1 cellular context compared by ENCODE assay signal in genomic region chr1:243902100-243902499, GRCh38.
TF ChIP-seq lines count a peak whose summit lies in the region.

No MANE protein-coding gene starts in this region.

TF ChIP-seq in HepG2, 621 proteins besides CTCF, POLR2A, EP300 and RAD21 (continued from another document and continues in another):
- TF ChIP-seq MYC (CRISPR knock-in tag; IDR thresholded peaks at IDR 0.05; ENCODE audit: borderline replicate concordance), result no peak
- TF ChIP-seq ZNF205 (CRISPR knock-in tag; IDR thresholded peaks at IDR 0.05), result 0 out of 2 replicates have a peak, but pooled peaks have one; percentile 55
- TF ChIP-seq KDM3A (CRISPR knock-in tag; IDR thresholded peaks at IDR 0.05; ENCODE audit: low read depth), result peak; percentile 39; the same call in 1 of the 2 replicates
- TF ChIP-seq FOXK1 (CRISPR knock-in tag; IDR thresholded peaks at IDR 0.05; ENCODE audit: borderline replicate concordance, low read depth), result peak; percentile 73; the same call in 1 of the 2 replicates
- TF ChIP-seq ZNF878 (CRISPR knock-in tag; IDR thresholded peaks at IDR 0.05), result no peak
- TF ChIP-seq MYNN (CRISPR knock-in tag; IDR thresholded peaks at IDR 0.05; ENCODE audit: low read depth), result no peak
- 0 out of 2 replicates have a peak, but pooled peaks have one; percentile 56 for TF ChIP-seq SMAD3 (CRISPR knock-in tag; IDR thresholded peaks at IDR 0.05)
- no peak for TF ChIP-seq ZNF598 (CRISPR knock-in tag; IDR thresholded peaks at IDR 0.05; ENCODE audit: borderline replicate concordance)
- TF ChIP-seq PPARG (CRISPR knock-in tag; conservative IDR thresholded peaks at IDR 0.05), result peak; percentile 53; the same call in 1 of the 2 replicates
- TF ChIP-seq, protein P1, sequence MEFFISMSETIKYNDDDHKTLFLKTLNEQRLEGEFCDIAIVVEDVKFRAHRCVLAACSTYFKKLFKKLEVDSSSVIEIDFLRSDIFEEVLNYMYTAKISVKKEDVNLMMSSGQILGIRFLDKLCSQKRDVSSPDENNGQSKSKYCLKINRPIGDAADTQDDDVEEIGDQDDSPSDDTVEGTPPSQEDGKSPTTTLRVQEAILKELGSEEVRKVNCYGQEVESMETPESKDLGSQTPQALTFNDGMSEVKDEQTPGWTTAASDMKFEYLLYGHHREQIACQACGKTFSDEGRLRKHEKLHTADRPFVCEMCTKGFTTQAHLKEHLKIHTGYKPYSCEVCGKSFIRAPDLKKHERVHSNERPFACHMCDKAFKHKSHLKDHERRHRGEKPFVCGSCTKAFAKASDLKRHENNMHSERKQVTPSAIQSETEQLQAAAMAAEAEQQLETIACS (CRISPR knock-in tag; IDR thresholded peaks at IDR 0.05), result no peak
- TF ChIP-seq, protein P2, sequence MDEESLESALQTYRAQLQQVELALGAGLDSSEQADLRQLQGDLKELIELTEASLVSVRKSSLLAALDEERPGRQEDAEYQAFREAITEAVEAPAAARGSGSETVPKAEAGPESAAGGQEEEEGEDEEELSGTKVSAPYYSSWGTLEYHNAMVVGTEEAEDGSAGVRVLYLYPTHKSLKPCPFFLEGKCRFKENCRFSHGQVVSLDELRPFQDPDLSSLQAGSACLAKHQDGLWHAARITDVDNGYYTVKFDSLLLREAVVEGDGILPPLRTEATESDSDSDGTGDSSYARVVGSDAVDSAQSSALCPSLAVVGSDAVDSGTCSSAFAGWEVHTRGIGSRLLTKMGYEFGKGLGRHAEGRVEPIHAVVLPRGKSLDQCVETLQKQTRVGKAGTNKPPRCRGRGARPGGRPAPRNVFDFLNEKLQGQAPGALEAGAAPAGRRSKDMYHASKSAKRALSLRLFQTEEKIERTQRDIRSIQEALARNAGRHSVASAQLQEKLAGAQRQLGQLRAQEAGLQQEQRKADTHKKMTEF (CRISPR knock-in tag; IDR thresholded peaks at IDR 0.05), result peak; percentile 78; the same call in 1 of the 2 replicates
- TF ChIP-seq, protein P3, sequence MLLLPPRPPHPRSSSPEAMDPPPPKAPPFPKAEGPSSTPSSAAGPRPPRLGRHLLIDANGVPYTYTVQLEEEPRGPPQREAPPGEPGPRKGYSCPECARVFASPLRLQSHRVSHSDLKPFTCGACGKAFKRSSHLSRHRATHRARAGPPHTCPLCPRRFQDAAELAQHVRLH (CRISPR knock-in tag; IDR thresholded peaks at IDR 0.05; ENCODE audit: borderline replicate concordance, low read depth), result no peak
- no peak for TF ChIP-seq SRF (IDR thresholded peaks at IDR 0.05; ENCODE audit: low read depth, low read length)
- TF ChIP-seq THAP11 (CRISPR knock-in tag; IDR thresholded peaks at IDR 0.05), result peak; percentile 39; the same call in 1 of the 2 replicates
- TF ChIP-seq TBX3 (IDR thresholded peaks at IDR 0.05; ENCODE audit: borderline replicate concordance), result peak; percentile 99
- no peak for TF ChIP-seq ARNT2 (CRISPR knock-in tag; IDR thresholded peaks at IDR 0.05; ENCODE audit: low read depth)
- no peak for TF ChIP-seq ADNP (CRISPR knock-in tag; IDR thresholded peaks at IDR 0.05)
- peak; percentile 90 for TF ChIP-seq HMG20B (CRISPR knock-in tag; conservative IDR thresholded peaks at IDR 0.05)
- peak; percentile 91 for TF ChIP-seq RARA (CRISPR knock-in tag; IDR thresholded peaks at IDR 0.05)
- TF ChIP-seq SOX6 (IDR thresholded peaks at IDR 0.05), result no peak
- peak; percentile 40; the same call in 1 of the 2 replicates for TF ChIP-seq SOX6 (CRISPR knock-in tag; IDR thresholded peaks at IDR 0.05)
- TF ChIP-seq HHEX (CRISPR knock-in tag; IDR thresholded peaks at IDR 0.05), result peak; percentile 99
- peak; percentile 96 for TF ChIP-seq TBL1XR1 (IDR thresholded peaks at IDR 0.05; ENCODE audit: borderline replicate concordance, low read length, partially characterized antibody)
- no peak for TF ChIP-seq GPN1 (CRISPR knock-in tag; IDR thresholded peaks at IDR 0.05; ENCODE audit: borderline replicate concordance)
- TF ChIP-seq FOXA1 (IDR thresholded peaks at IDR 0.05), result peak; percentile 90
- peak; percentile 79 for TF ChIP-seq FOXA1 (CRISPR knock-in tag; IDR thresholded peaks at IDR 0.05)
- no peak for TF ChIP-seq ZNF335 (CRISPR knock-in tag; IDR thresholded peaks at IDR 0.05)
- TF ChIP-seq E2F5 (CRISPR knock-in tag; conservative IDR thresholded peaks at IDR 0.05), result no peak
- TF ChIP-seq ZNF703 (CRISPR knock-in tag; IDR thresholded peaks at IDR 0.05; ENCODE audit: borderline replicate concordance), result peak; percentile 53; the same call in 1 of the 2 replicates
- no peak for TF ChIP-seq EEA1 (CRISPR knock-in tag; IDR thresholded peaks at IDR 0.05; ENCODE audit: borderline replicate concordance)
- no peak for TF ChIP-seq HOXA3 (CRISPR knock-in tag; IDR thresholded peaks at IDR 0.05)
- peak; percentile 97 for TF ChIP-seq PITX1 (CRISPR knock-in tag; IDR thresholded peaks at IDR 0.05)
- 0 out of 2 replicates have a peak, but pooled peaks have one; percentile 5 for TF ChIP-seq HNF4A (CRISPR knock-in tag; IDR thresholded peaks at IDR 0.05)
- no peak for TF ChIP-seq ATAD3A (CRISPR knock-in tag; IDR thresholded peaks at IDR 0.05)
- no peak for TF ChIP-seq ZNF576 (CRISPR knock-in tag; IDR thresholded peaks at IDR 0.05)
- no peak for TF ChIP-seq ZNF282 (IDR thresholded peaks at IDR 0.05; ENCODE audit: partially characterized antibody)
- peak; percentile 64; the same call in 1 of the 2 replicates for TF ChIP-seq NKX3-1 (CRISPR knock-in tag; IDR thresholded peaks at IDR 0.05)
- TF ChIP-seq RFX3 (CRISPR knock-in tag; IDR thresholded peaks at IDR 0.05), result no peak
- peak in 1 of 2 experiments; percentile 73; a peak in 2 of 4 replicates for TF ChIP-seq NR2F1 (CRISPR knock-in tag; IDR thresholded peaks at IDR 0.05)
- TF ChIP-seq HMG20A (CRISPR knock-in tag; IDR thresholded peaks at IDR 0.05; ENCODE audit: borderline replicate concordance), result peak; percentile 93
- TF ChIP-seq ZNF501 (CRISPR knock-in tag; IDR thresholded peaks at IDR 0.05), result no peak
- no peak for TF ChIP-seq CREB1 (IDR thresholded peaks at IDR 0.05)
- TF ChIP-seq CREB1 (CRISPR knock-in tag; IDR thresholded peaks at IDR 0.05), result peak; percentile 30; the same call in 1 of the 2 replicates
- TF ChIP-seq, protein P4, sequence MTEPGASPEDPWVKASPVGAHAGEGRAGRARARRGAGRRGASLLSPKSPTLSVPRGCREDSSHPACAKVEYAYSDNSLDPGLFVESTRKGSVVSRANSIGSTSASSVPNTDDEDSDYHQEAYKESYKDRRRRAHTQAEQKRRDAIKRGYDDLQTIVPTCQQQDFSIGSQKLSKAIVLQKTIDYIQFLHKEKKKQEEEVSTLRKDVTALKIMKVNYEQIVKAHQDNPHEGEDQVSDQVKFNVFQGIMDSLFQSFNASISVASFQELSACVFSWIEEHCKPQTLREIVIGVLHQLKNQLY (CRISPR knock-in tag; IDR thresholded peaks at IDR 0.05), result peak; percentile 53; the same call in 1 of the 2 replicates
- peak; percentile 75 for TF ChIP-seq RXRB (CRISPR knock-in tag; IDR thresholded peaks at IDR 0.05; ENCODE audit: borderline replicate concordance)
- 0 out of 2 replicates have a peak, but pooled peaks have one; percentile 22 for TF ChIP-seq SAP130 (CRISPR knock-in tag; IDR thresholded peaks at IDR 0.05; ENCODE audit: low read depth)
- TF ChIP-seq GFI1 (CRISPR knock-in tag; IDR thresholded peaks at IDR 0.05; ENCODE audit: borderline replicate concordance), result peak; percentile 67; the same call in 1 of the 2 replicates
- TF ChIP-seq, protein P5, sequence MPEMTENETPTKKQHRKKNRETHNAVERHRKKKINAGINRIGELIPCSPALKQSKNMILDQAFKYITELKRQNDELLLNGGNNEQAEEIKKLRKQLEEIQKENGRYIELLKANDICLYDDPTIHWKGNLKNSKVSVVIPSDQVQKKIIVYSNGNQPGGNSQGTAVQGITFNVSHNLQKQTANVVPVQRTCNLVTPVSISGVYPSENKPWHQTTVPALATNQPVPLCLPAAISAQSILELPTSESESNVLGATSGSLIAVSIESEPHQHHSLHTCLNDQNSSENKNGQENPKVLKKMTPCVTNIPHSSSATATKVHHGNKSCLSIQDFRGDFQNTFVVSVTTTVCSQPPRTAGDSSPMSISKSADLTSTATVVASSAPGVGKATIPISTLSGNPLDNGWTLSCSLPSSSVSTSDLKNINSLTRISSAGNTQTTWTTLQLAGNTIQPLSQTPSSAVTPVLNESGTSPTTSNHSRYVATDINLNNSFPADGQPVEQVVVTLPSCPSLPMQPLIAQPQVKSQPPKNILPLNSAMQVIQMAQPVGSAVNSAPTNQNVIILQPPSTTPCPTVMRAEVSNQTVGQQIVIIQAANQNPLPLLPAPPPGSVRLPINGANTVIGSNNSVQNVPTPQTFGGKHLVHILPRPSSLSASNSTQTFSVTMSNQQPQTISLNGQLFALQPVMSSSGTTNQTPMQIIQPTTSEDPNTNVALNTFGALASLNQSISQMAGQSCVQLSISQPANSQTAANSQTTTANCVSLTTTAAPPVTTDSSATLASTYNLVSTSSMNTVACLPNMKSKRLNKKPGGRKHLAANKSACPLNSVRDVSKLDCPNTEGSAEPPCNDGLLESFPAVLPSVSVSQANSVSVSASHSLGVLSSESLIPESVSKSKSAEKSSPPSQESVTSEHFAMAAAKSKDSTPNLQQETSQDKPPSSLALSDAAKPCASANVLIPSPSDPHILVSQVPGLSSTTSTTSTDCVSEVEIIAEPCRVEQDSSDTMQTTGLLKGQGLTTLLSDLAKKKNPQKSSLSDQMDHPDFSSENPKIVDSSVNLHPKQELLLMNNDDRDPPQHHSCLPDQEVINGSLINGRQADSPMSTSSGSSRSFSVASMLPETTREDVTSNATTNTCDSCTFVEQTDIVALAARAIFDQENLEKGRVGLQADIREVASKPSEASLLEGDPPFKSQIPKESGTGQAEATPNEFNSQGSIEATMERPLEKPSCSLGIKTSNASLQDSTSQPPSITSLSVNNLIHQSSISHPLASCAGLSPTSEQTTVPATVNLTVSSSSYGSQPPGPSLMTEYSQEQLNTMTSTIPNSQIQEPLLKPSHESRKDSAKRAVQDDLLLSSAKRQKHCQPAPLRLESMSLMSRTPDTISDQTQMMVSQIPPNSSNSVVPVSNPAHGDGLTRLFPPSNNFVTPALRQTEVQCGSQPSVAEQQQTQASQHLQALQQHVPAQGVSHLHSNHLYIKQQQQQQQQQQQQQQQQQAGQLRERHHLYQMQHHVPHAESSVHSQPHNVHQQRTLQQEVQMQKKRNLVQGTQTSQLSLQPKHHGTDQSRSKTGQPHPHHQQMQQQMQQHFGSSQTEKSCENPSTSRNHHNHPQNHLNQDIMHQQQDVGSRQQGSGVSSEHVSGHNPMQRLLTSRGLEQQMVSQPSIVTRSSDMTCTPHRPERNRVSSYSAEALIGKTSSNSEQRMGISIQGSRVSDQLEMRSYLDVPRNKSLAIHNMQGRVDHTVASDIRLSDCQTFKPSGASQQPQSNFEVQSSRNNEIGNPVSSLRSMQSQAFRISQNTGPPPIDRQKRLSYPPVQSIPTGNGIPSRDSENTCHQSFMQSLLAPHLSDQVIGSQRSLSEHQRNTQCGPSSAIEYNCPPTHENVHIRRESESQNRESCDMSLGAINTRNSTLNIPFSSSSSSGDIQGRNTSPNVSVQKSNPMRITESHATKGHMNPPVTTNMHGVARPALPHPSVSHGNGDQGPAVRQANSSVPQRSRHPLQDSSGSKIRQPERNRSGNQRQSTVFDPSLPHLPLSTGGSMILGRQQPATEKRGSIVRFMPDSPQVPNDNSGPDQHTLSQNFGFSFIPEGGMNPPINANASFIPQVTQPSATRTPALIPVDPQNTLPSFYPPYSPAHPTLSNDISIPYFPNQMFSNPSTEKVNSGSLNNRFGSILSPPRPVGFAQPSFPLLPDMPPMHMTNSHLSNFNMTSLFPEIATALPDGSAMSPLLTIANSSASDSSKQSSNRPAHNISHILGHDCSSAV (CRISPR knock-in tag; IDR thresholded peaks at IDR 0.05; ENCODE audit: borderline replicate concordance), result no peak
- peak; percentile 41; the same call in 1 of the 2 replicates for TF ChIP-seq HDAC1 (CRISPR knock-in tag; IDR thresholded peaks at IDR 0.05)
- no peak for TF ChIP-seq YY1 (IDR thresholded peaks at IDR 0.05; ENCODE audit: insufficient read depth, insufficient replicate concordance, low read depth, low read length)
- peak; percentile 35; the same call in 1 of the 2 replicates for TF ChIP-seq THRA (CRISPR knock-in tag; IDR thresholded peaks at IDR 0.05; ENCODE audit: borderline replicate concordance)
- TF ChIP-seq ZNF136 (CRISPR knock-in tag; IDR thresholded peaks at IDR 0.05; ENCODE audit: low read depth), result no peak
- TF ChIP-seq BCL6 (CRISPR knock-in tag; IDR thresholded peaks at IDR 0.05), result peak; percentile 100
- TF ChIP-seq ZKSCAN1 (IDR thresholded peaks at IDR 0.05; ENCODE audit: low read length), result no peak
- peak; percentile 92 for TF ChIP-seq MIXL1 (CRISPR knock-in tag; IDR thresholded peaks at IDR 0.05)
- TF ChIP-seq GATA4 (IDR thresholded peaks at IDR 0.05; ENCODE audit: borderline replicate concordance, low read depth), result peak; percentile 89; the same call in 1 of the 2 replicates
- peak; percentile 72; the same call in 1 of the 2 replicates for TF ChIP-seq NR2F2 (IDR thresholded peaks at IDR 0.05; ENCODE audit: borderline replicate concordance, low read depth)
- no peak for TF ChIP-seq AGO1 (IDR thresholded peaks at IDR 0.05; ENCODE audit: low read depth, low read length, poor library complexity, severe bottlenecking)
- peak; percentile 70 for TF ChIP-seq GATAD2A (CRISPR knock-in tag; IDR thresholded peaks at IDR 0.05)
- TF ChIP-seq KLF16 (CRISPR knock-in tag; IDR thresholded peaks at IDR 0.05), result 0 out of 4 replicates have a peak, but pooled peaks of 1 of the 2 experiments have one; percentile 48
- TF ChIP-seq BHLHE40 (IDR thresholded peaks at IDR 0.05; ENCODE audit: low read length), result 0 out of 2 replicates have a peak, but pooled peaks have one; percentile 13
